ENCODE assay signal across 1 cellular context in genomic region chr9:100308965-100309564, GRCh38.
TF ChIP-seq lines count a peak whose summit lies in the region.

No MANE protein-coding gene starts in this region.

TF ChIP-seq in SK-N-SH treated with all-trans-retinoic acid at 6 μM for 48 hours, 23 proteins besides CTCF, POLR2A, EP300 and RAD21 (continued from another document):
- no peak for TF ChIP-seq PATZ1 (CRISPR knock-in tag; IDR thresholded peaks at IDR 0.05; ENCODE audit: borderline replicate concordance)
